17 cellular contexts compared by ENCODE assay signal in the genomic region with DNA sequence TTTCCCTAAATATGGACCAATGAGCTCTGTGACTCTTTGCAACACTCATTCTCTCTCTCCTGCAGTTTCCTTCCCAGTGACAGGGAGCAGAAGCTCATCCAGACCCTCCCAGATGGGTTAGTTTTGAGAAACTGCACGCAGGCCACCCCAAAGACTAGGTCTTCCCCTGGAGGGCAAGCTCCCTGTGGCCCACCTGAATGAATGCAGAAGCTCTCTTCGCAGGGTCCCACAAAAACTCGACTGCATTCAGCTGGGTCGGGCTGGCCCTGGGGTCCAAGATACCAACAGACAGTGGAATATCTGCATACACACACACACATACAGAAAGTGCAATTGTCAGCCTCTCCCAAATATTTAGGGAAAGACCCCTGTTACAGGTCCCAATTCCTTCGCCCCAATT. TPM values are rescaled to one million over a fixed set of nuclear protein-coding genes. Genes with fewer than 3 reads are reported as not detected.
DNase-seq lines count a peak whose midpoint lies in the region; ATAC-seq and TF ChIP-seq lines count a peak whose summit lies in the region.
"Had no signal": no experiment of that assay in that cellular context is flagged by ENCODE, and none has a peak within 500 bp of the region (broad histone marks: within the 10 kb centered on the region; RNA-seq: fewer than 3 reads in every experiment).

No MANE protein-coding gene starts in this region.

- no peaks in the 10 kb centered on the region for H3K9me3 ChIP-seq in upper lobe of right lung
- H3K9me3 ChIP-seq: BLaER1, Caco-2, HAP-1 had no signal

- H3K4me1 ChIP-seq in upper lobe of right lung, result no peaks in the 10 kb centered on the region
- H3K4me1 ChIP-seq: BLaER1, Caco-2, HAP-1 had no signal

- no peaks in the 10 kb centered on the region for H3K4me1 Mint-ChIP-seq in natural killer cell treated with Interleukin-12 subunit alpha and Interleukin-12 subunit beta and Interleukin-15 and Interleukin-18, amount 100 ng/mL, for 72 hours (ENCODE audit: low read depth in 2 of 2)
- no peaks in the 10 kb centered on the region for H3K4me1 Mint-ChIP-seq in natural killer cell
- H3K4me1 Mint-ChIP-seq: B cell; CD4-positive, CD25-positive, alpha-beta regulatory T cell had no signal

- intact Hi-C loops in natural killer cell (cut with micrococcal nuclease), result no loop called here
- intact Hi-C loops in upper lobe of right lung (cut with DNase I), result no loop called here

- H3K36me3 ChIP-seq in upper lobe of right lung, result no peaks in the 10 kb centered on the region
- H3K36me3 ChIP-seq: BLaER1, HAP-1 had no signal

- TF ChIP-seq CTCF in natural killer cell (IDR thresholded peaks at IDR 0.05) (no peak), upper lobe of right lung (IDR thresholded peaks at IDR 0.05) (no peak)

- no peak for ATAC-seq in natural killer cell treated with Interleukin-12 subunit alpha and Interleukin-12 subunit beta and Interleukin-15 and Interleukin-18, amount 100 ng/mL, for 72 hours
- ATAC-seq in natural killer cell (no peak), upper lobe of right lung (no peak)
- ATAC-seq: CD8-positive, alpha-beta T cell had no signal

- H3K27me3 ChIP-seq in upper lobe of right lung, result no peaks in the 10 kb centered on the region
- H3K27me3 ChIP-seq: BLaER1 had no signal

- H3K27ac ChIP-seq in upper lobe of right lung, result no peak overlapping the region
- H3K27ac ChIP-seq: 22Rv1, BLaER1, C4-2B had no signal

- peak; percentile 36 for DNase-seq in activated effector memory CD4-positive, alpha-beta T cell treated with anti-CD3 and anti-CD28 coated beads, Interleukin-2, amount 50 U/mL, for 16 hours
- DNase-seq in activated effector memory CD4-positive, alpha-beta T cell treated with Interleukin-2 at 50 U/mL for 16 hours, result no peak
- DNase-seq in natural killer cell treated with Interleukin-12 subunit alpha and Interleukin-12 subunit beta and Interleukin-15 and Interleukin-18, amount 100 ng/mL, for 72 hours (ENCODE audit: low spot score), result peak; percentile 44
- DNase-seq in natural killer cell, result no peak
- peak; percentile 28 for DNase-seq in upper lobe of right lung
- no peak for DNase-seq in NK-92 treated with Interleukin-12 subunit alpha and Interleukin-12 subunit beta, amount 100 ng/mL, for 24 hours (lab: John Stamatoyannopoulos, UW)
- DNase-seq: Caco-2; CD4-positive, CD25-positive, alpha-beta regulatory T cell; CD8-positive, alpha-beta T cell; DMS153; GOT3; HFFc6 had no signal

- H3K9me3 Mint-ChIP-seq in natural killer cell treated with Interleukin-12 subunit alpha and Interleukin-12 subunit beta and Interleukin-15 and Interleukin-18, amount 100 ng/mL, for 72 hours, result no peaks in the 10 kb centered on the region
- no peaks in the 10 kb centered on the region for H3K9me3 Mint-ChIP-seq in natural killer cell
- H3K9me3 Mint-ChIP-seq: CD8-positive, alpha-beta T cell; HFFc6 had no signal

- no peaks in the 10 kb centered on the region for H3K27me3 Mint-ChIP-seq in natural killer cell treated with Interleukin-12 subunit alpha and Interleukin-12 subunit beta and Interleukin-15 and Interleukin-18, amount 100 ng/mL, for 72 hours
- no peaks in the 10 kb centered on the region for H3K27me3 Mint-ChIP-seq in natural killer cell (ENCODE audit: low read depth in 2 of 2)

- no peak overlapping the region for H3K4me3 Mint-ChIP-seq in natural killer cell treated with Interleukin-12 subunit alpha and Interleukin-12 subunit beta and Interleukin-15 and Interleukin-18, amount 100 ng/mL, for 72 hours
- H3K4me3 Mint-ChIP-seq in natural killer cell, result no peak overlapping the region
- H3K4me3 Mint-ChIP-seq: B cell; CD4-positive, CD25-positive, alpha-beta regulatory T cell; CD8-positive, alpha-beta T cell; HFFc6 had no signal

- no peak overlapping the region for H3K4me3 ChIP-seq in upper lobe of right lung
- H3K4me3 ChIP-seq: BLaER1, HAP-1 had no signal

- no peak overlapping the region for H3K27ac Mint-ChIP-seq in natural killer cell treated with Interleukin-12 subunit alpha and Interleukin-12 subunit beta and Interleukin-15 and Interleukin-18, amount 100 ng/mL, for 72 hours
- no peak overlapping the region for H3K27ac Mint-ChIP-seq in natural killer cell
- H3K27ac Mint-ChIP-seq: B cell; CD8-positive, alpha-beta T cell; HFFc6 had no signal

- H3K36me3 Mint-ChIP-seq in natural killer cell treated with Interleukin-12 subunit alpha and Interleukin-12 subunit beta and Interleukin-15 and Interleukin-18, amount 100 ng/mL, for 72 hours, result no peaks in the 10 kb centered on the region
- no peaks in the 10 kb centered on the region for H3K36me3 Mint-ChIP-seq in natural killer cell
- H3K36me3 Mint-ChIP-seq: CD4-positive, CD25-positive, alpha-beta regulatory T cell; CD8-positive, alpha-beta T cell had no signal

RNA-seq across cellular contexts. Expression of gene TFCP2L1, which starts 37.0 kb away (rescaled TPM):
- under 1 TPM; 0.19 to 0.33 TPM for total RNA-seq in natural killer cell treated with Interleukin-12 subunit alpha and Interleukin-12 subunit beta and Interleukin-15 and Interleukin-18, amount 100 ng/mL, for 72 hours
- total RNA-seq in natural killer cell, result 1 to 10 TPM in 1 of 3 donors, under 1 TPM in 2; 0.72 to 1.8 (median 0.85) TPM
- 22.0 TPM for total RNA-seq in upper lobe of right lung
- total RNA-seq: B cell had no signal

Comparison
In these comparisons a context has a peak if more than half of its experiments do, and no peak if none do; other contexts are left out.
1. DNase-seq: peak in activated effector memory CD4-positive, alpha-beta T cell treated with anti-CD3 and anti-CD28 coated beads, Interleukin-2, amount 50 U/mL, for 16 hours (single experiment), natural killer cell treated with Interleukin-12 subunit alpha and Interleukin-12 subunit beta and Interleukin-15 and Interleukin-18, amount 100 ng/mL, for 72 hours (single experiment) and upper lobe of right lung (single experiment); none in activated effector memory CD4-positive, alpha-beta T cell treated with Interleukin-2 at 50 U/mL for 16 hours (single experiment), natural killer cell (single experiment) and NK-92 treated with Interleukin-12 subunit alpha and Interleukin-12 subunit beta, amount 100 ng/mL, for 24 hours (single experiment).